9 cellular contexts compared by ENCODE assay signal in the genomic region with DNA sequence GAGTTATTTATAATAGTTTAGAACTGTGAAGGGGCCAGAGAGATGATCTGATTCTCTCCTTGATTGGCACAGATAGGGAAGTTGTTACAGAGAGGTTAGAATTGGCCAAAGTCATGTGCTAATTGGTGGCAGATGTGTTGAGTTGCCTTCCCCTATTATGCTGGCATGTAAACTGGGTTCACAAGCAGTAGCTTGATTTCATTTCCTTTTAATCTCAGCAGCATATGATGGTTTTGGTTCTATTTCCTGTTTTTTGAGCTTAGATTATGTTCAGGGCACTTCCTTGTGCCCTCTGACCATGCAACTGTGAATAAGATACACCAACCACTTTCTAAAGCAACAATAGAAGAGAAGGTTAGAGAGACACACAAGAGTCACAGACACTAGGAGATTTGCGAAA. TPM values are rescaled to one million over a fixed set of nuclear protein-coding genes. Genes with fewer than 3 reads are reported as not detected.
A peak's percentile ranks its signal among the peaks of the same experiment; 100 is the strongest.
DNase-seq lines count a peak whose midpoint lies in the region; ATAC-seq and TF ChIP-seq lines count a peak whose summit lies in the region.
"Had no signal": no experiment of that assay in that cellular context is flagged by ENCODE, and none has a peak within 500 bp of the region (broad histone marks: within the 10 kb centered on the region; RNA-seq: fewer than 3 reads in every experiment).

No MANE protein-coding gene starts in this region.

- no peak overlapping the region for H4K8ac ChIP-seq in neuronal stem cell (ENCODE audit: low read depth, low read length)

- H2BK15ac ChIP-seq in neuronal stem cell (ENCODE audit: low read length): no peak overlapping the region

- H3K27me3 ChIP-seq in muscle layer of duodenum (ENCODE audit: low read depth, low read length): no peaks in the 10 kb centered on the region
- no peaks in the 10 kb centered on the region for H3K27me3 ChIP-seq in neuronal stem cell (ENCODE audit: control insufficient read depth in 3 of 3, insufficient read depth in 3 of 3, low read depth in 1 of 3, low read length in 3 of 3)

- H2BK5ac ChIP-seq in neuronal stem cell (ENCODE audit: low read length): no peak overlapping the region

- H2AK5ac ChIP-seq in neuronal stem cell (ENCODE audit: low read depth, low read length): no peak overlapping the region

- no CpG with 5 or more reads among the region's 1 CpG for WGBS in neuronal stem cell (ENCODE audit: extremely low coverage in 2 of 2, insufficient read length in 2 of 2, insufficient replicate concordance in 1 of 2), 2 donors

- no peak for TF ChIP-seq CTCF in omental fat pad (IDR thresholded peaks at IDR 0.05)

- H3K4ac ChIP-seq in neuronal stem cell (ENCODE audit: low read length): no peak overlapping the region

- no peaks in the 10 kb centered on the region for H3K9me3 ChIP-seq in muscle layer of duodenum (ENCODE audit: control insufficient read depth in 1 of 2, low read length in 2 of 2)
- H3K9me3 ChIP-seq in neuronal stem cell (replicated peaks in 1 of 2; ENCODE audit: control insufficient read depth in 2 of 2, insufficient read depth in 1 of 2, low read depth in 1 of 2, low read length in 2 of 2): no peaks in the 10 kb centered on the region

- H3K36me3 ChIP-seq in muscle layer of duodenum (ENCODE audit: control insufficient read depth in 1 of 2, insufficient read depth in 2 of 2, low read length in 2 of 2) (peaks cover 28 to 37% of the 10 kb centered on the region in 2 donors), neuronal stem cell (replicated peaks in 1 of 2; ENCODE audit: control insufficient read depth in 2 of 2, insufficient read depth in 2 of 2, low read length in 2 of 2) (peaks cover 4 to 82% of the 10 kb centered on the region in 2 donors)

- no peak overlapping the region for H3K14ac ChIP-seq in neuronal stem cell (ENCODE audit: low read length)

- H3K79me1 ChIP-seq in neuronal stem cell (ENCODE audit: low read depth, low read length): no peaks in the 10 kb centered on the region

- H3K4me1 ChIP-seq in muscle layer of duodenum (ENCODE audit: control insufficient read depth in 1 of 2, insufficient read depth in 2 of 2, low read length in 2 of 2) (no peaks in the 10 kb centered on the region), neuronal stem cell (ENCODE audit: control insufficient read depth in 2 of 2, insufficient read depth in 1 of 2, low read depth in 1 of 2, low read length in 2 of 2) (peaks cover 0 to 3% of the 10 kb centered on the region in 2 donors)

- H3K4me3 ChIP-seq in muscle layer of duodenum (ENCODE audit: low read depth in 1 of 2, low read length in 2 of 2) (no peak overlapping the region), neuronal stem cell (ENCODE audit: low read length in 2 of 2) (no peak overlapping the region)

- H3K4me2 ChIP-seq in neuronal stem cell (ENCODE audit: insufficient read depth, low read length, poor library complexity, severe bottlenecking): no peak overlapping the region

- H2BK120ac ChIP-seq in neuronal stem cell (ENCODE audit: low read depth, low read length): no peak overlapping the region

- DNase-seq in NOMO-1 treated with dmso at 0.1 percent for 144 hours (lab: John Stamatoyannopoulos, UW; ENCODE audit: unreplicated experiment): peak; percentile 96
- no peak for DNase-seq in omental fat pad (ENCODE audit: low spot score)
- DNase-seq in neuronal stem cell (ENCODE audit: low spot score): no peak
- no peak for DNase-seq in activated CD8-positive, alpha-beta memory T cell treated with anti-CD3 and anti-CD28 coated beads, Interleukin-2, amount 50 U/mL, for 4 hours
- DNase-seq in activated CD4-positive, alpha-beta T cell treated with anti-CD3 and anti-CD28 coated beads, Interleukin-2, amount 50 U/mL, for 4 hours: no peak

- no peak overlapping the region for H3K18ac ChIP-seq in neuronal stem cell (ENCODE audit: low read length)

- peak overlapping the region; percentile 0 for H3K27ac ChIP-seq in muscle layer of duodenum (ENCODE audit: low read length)
- H3K27ac ChIP-seq in neuronal stem cell (replicated peaks; ENCODE audit: low read length): no peak overlapping the region
- H3K27ac ChIP-seq: RWPE1 had no signal

- no peak overlapping the region for H3K23ac ChIP-seq in neuronal stem cell (ENCODE audit: low read depth, low read length, poor library complexity)

- ATAC-seq in GM18867 (IDR thresholded peaks at IDR 0.05; ENCODE audit: unreplicated experiment) (peak; percentile 92), HG02840 (IDR thresholded peaks at IDR 0.05; ENCODE audit: low FRiP score, unreplicated experiment) (peak; percentile 61), omental fat pad (ENCODE audit: low FRiP score) (no peak)

- no peak overlapping the region for H3K9ac ChIP-seq in neuronal stem cell (ENCODE audit: low read depth, low read length, poor library complexity)

- H2AFZ ChIP-seq in neuronal stem cell (ENCODE audit: low read length): no peak overlapping the region

- H4K91ac ChIP-seq in neuronal stem cell (ENCODE audit: low read depth, low read length, poor library complexity): no peak overlapping the region

- H2BK12ac ChIP-seq in neuronal stem cell (ENCODE audit: low read length): no peak overlapping the region

RNA-seq across cellular contexts. Expression of a gene that starts 16.5 kb away (rescaled TPM):
- 10 to 100 TPM; 12.5 to 19.8 (median 17.6) TPM for total RNA-seq in omental fat pad
- 11.6 TPM for polyA plus RNA-seq in neuronal stem cell (2013, experiment 1 of 2)
- 12.2 TPM for polyA plus RNA-seq in neuronal stem cell (2013, experiment 2 of 2)

RNA-seq across cellular contexts. Expression of a gene that starts 59.6 kb away (rescaled TPM):
- total RNA-seq in omental fat pad: 10 to 100 TPM; 10.2 to 20.5 (median 18.3) TPM
- polyA plus RNA-seq in neuronal stem cell (2013, experiment 1 of 2): 13.3 TPM
- 14.3 TPM for polyA plus RNA-seq in neuronal stem cell (2013, experiment 2 of 2)
